13 cellular contexts compared by ENCODE assay signal in genomic region chr3:196180346-196180745, GRCh38. TPM values are rescaled to one million over a fixed set of nuclear protein-coding genes. Genes with fewer than 3 reads are reported as not detected.
DNase-seq lines count a peak whose midpoint lies in the region; ATAC-seq and TF ChIP-seq lines count a peak whose summit lies in the region.
"Had no signal": no experiment of that assay in that cellular context is flagged by ENCODE, and none has a peak within 500 bp of the region (broad histone marks: within the 10 kb centered on the region; RNA-seq: fewer than 3 reads in every experiment).

No MANE protein-coding gene starts in this region.

- H2AFZ ChIP-seq in neural cell (ENCODE audit: low read depth, low read length) (no peak overlapping the region), PC-3 (ENCODE audit: low read length) (no peak overlapping the region)

- peaks cover 19% of the 10 kb centered on the region for H3K4me1 ChIP-seq in PC-3 (ENCODE audit: insufficient read depth, low read length)
- H3K4me1 ChIP-seq: SJSA1 had no signal

- H3K9me3 ChIP-seq in CD4-positive, alpha-beta T cell (ENCODE audit: control insufficient read depth, low read length), result no peaks in the 10 kb centered on the region
- H3K9me3 ChIP-seq in neural cell (ENCODE audit: low read length) (no peaks in the 10 kb centered on the region), PC-3 (ENCODE audit: low read length) (no peaks in the 10 kb centered on the region)
- H3K9me3 ChIP-seq: SJSA1 had no signal

- H3K9ac ChIP-seq in neural cell (ENCODE audit: low read length) (no peak overlapping the region), PC-3 (ENCODE audit: low read length) (no peak overlapping the region)

- no peak for TF ChIP-seq EP300 in neural cell (conservative IDR thresholded peaks at IDR 0.05; ENCODE audit: poor library complexity, severe bottlenecking)

- H3K79me2 ChIP-seq in neural cell (replicated peaks; ENCODE audit: insufficient read depth, low read length) (no peaks in the 10 kb centered on the region), PC-3 (ENCODE audit: low read length) (no peaks in the 10 kb centered on the region)

- H4K20me1 ChIP-seq in neural cell (ENCODE audit: insufficient read depth) (no peaks in the 10 kb centered on the region), PC-3 (ENCODE audit: low read length) (no peaks in the 10 kb centered on the region)

- H3K27ac ChIP-seq in CD4-positive, alpha-beta T cell (ENCODE audit: low read depth, low read length), result peak overlapping the region; percentile 74
- H3K27ac ChIP-seq in HL-60 (replicated peaks), result peak overlapping the region; percentile 69
- peak overlapping the region; percentile 66 for H3K27ac ChIP-seq in angular gyrus (ENCODE audit: low read depth, low read length)
- peak overlapping the region; percentile 76 for H3K27ac ChIP-seq in neural cell (ENCODE audit: low read length)
- H3K27ac ChIP-seq in PC-3 (ENCODE audit: low read length), result no peak overlapping the region
- H3K27ac ChIP-seq: SJSA1 had no signal

- no peaks in the 10 kb centered on the region for H3K9me3 Mint-ChIP-seq in CD4-positive, alpha-beta T cell

- POLR2A ChIA-PET in CD4-positive, alpha-beta T cell (lab: Charles Lee), result interaction anchor here (1.3 to 3.3 kb wide), 9 partner anchors 12 to 137 kb away, joined by 3 to 28 read pairs (median 7); partner anchors contain the start of genes DYNLT2B and TFRC
- POLR2A ChIA-PET in PC-3 (lab: Charles Lee; ENCODE audit: unreplicated experiment), result no interaction called here

- no peaks in the 10 kb centered on the region for H3K36me3 Mint-ChIP-seq in CD4-positive, alpha-beta T cell (ENCODE audit: low read depth)

- H3K4me1 Mint-ChIP-seq in CD4-positive, alpha-beta T cell (ENCODE audit: low read depth), result peaks cover 40% of the 10 kb centered on the region

- peak overlapping the region; percentile 96 for H3K27ac Mint-ChIP-seq in CD4-positive, alpha-beta T cell

- no TSS peak for BruUV-seq in PC-3 (replicated peaks; lab: Mats Ljungman, UMichigan)

- H3K36me3 ChIP-seq in neural cell (ENCODE audit: insufficient read depth, low read length) (no peaks in the 10 kb centered on the region), PC-3 (ENCODE audit: low read depth, low read length) (no peaks in the 10 kb centered on the region)
- H3K36me3 ChIP-seq: SJSA1 had no signal

- H3K4me3 Mint-ChIP-seq in CD4-positive, alpha-beta T cell, result no peak overlapping the region

- intact Hi-C loops in CD4-positive, alpha-beta T cell (cut with DNase I, micrococcal nuclease), result loop anchor here in 1 of 2 experiments (10.0 kb wide), 1 partner anchor 186 kb away; no protein-coding TSS in a partner anchor
- intact Hi-C loops in PC-3 (cut with micrococcal nuclease), result no loop called here

- H3K4me3 ChIP-seq in HL-60 (replicated peaks; ENCODE audit: insufficient read depth, low read length) (no peak overlapping the region), neural cell (ENCODE audit: low read length) (no peak overlapping the region), PC-3 (ENCODE audit: low read length) (no peak overlapping the region)
- H3K4me3 ChIP-seq: SJSA1 had no signal

- no peaks in the 10 kb centered on the region for H3K27me3 Mint-ChIP-seq in CD4-positive, alpha-beta T cell

- no peaks in the 10 kb centered on the region for H3F3A ChIP-seq in neural cell (ENCODE audit: insufficient read depth, low read length, poor library complexity, severe bottlenecking)
- no peaks in the 10 kb centered on the region for H3F3A ChIP-seq in PC-3 (ENCODE audit: low read length, unreplicated experiment)

- DNase-seq in CD4-positive, alpha-beta T cell, result no peak
- DNase-seq in HL-60 (ENCODE audit: low read depth in 1 of 2, low spot score in 1 of 2) (no peak), NCI-H2171 treated with DMSO at 0.1 percent for 48 hours (lab: John Stamatoyannopoulos, UW) (no peak), PC-3 (no peak), hypothalamus (lab: John Stamatoyannopoulos, UW) (no peak)
- no peak for DNase-seq in stimulated activated CD4-positive, alpha-beta T cell treated with anti-CD3 and anti-CD28 coated beads, Interleukin-12 subunit alpha, Interleukin-12 subunit beta, amount 100 ng/mL, for 4 hours
- DNase-seq: NCI-H748 treated with DMSO at 0.1 percent for 48 hours had no signal

- no peaks in the 10 kb centered on the region for H3K27me3 ChIP-seq in CD4-positive, alpha-beta T cell (ENCODE audit: control insufficient read depth, insufficient read depth, low read length)
- H3K27me3 ChIP-seq in HL-60 (ENCODE audit: insufficient read depth, poor library complexity, severe bottlenecking) (no peaks in the 10 kb centered on the region), neural cell (ENCODE audit: insufficient read depth, low read depth, low read length) (no peaks in the 10 kb centered on the region), PC-3 (ENCODE audit: low read length) (no peaks in the 10 kb centered on the region)

- CTCF ChIA-PET in CD4-positive, alpha-beta T cell (lab: Charles Lee), result interaction anchor here (1.0 to 3.0 kb wide), 6 partner anchors 7 to 107 kb away, joined by 3 to 13 read pairs (median 6); no protein-coding TSS in a partner anchor
- CTCF ChIA-PET in PC-3 (lab: Charles Lee), result no interaction called here

- H3K9me2 ChIP-seq in neural cell (ENCODE audit: insufficient read depth, low read length), result no peaks in the 10 kb centered on the region
- H3K9me2 ChIP-seq in PC-3 (replicated peaks; ENCODE audit: low read length), result no peaks in the 10 kb centered on the region

- TF ChIP-seq RAD21 in neural cell (conservative IDR thresholded peaks at IDR 0.05), result no peak

- ATAC-seq in CD4-positive, alpha-beta T cell (ENCODE audit: poor library complexity), result no peak
- no peak for ATAC-seq in PC-3

- no peak overlapping the region for H3K4me2 ChIP-seq in neural cell (ENCODE audit: low read length)
- H3K4me2 ChIP-seq in PC-3 (ENCODE audit: low read length), result no peak overlapping the region

- TF ChIP-seq CTCF in CD4-positive, alpha-beta T cell (IDR thresholded peaks at IDR 0.05), result no peak
- TF ChIP-seq CTCF in HL-60 (IDR thresholded peaks at IDR 0.05; ENCODE audit: insufficient read depth, low read length) (no peak), neural cell (IDR thresholded peaks at IDR 0.05; ENCODE audit: poor library complexity, severe bottlenecking) (no peak), PC-3 (conservative IDR thresholded peaks at IDR 0.05; ENCODE audit: low read depth, low read length) (no peak)

TF ChIP-seq in neural cell, 6 proteins besides CTCF, POLR2A, EP300 and RAD21:
- TF ChIP-seq POLR2AphosphoS5 (IDR thresholded peaks at IDR 0.05), result no peak
- no peak for TF ChIP-seq TAF1 (IDR thresholded peaks at IDR 0.05; ENCODE audit: low read depth)
- no peak for TF ChIP-seq SMC3 (conservative IDR thresholded peaks at IDR 0.05; ENCODE audit: poor library complexity)
- TF ChIP-seq EZH2 (IDR thresholded peaks at IDR 0.05; ENCODE audit: borderline replicate concordance, insufficient read depth, low read length, poor library complexity, severe bottlenecking), result no peak
- no peak for TF ChIP-seq MXI1 (conservative IDR thresholded peaks at IDR 0.05; ENCODE audit: poor library complexity, severe bottlenecking)
- no peak for TF ChIP-seq REST (IDR thresholded peaks at IDR 0.05; ENCODE audit: borderline replicate concordance)

RNA-seq across cellular contexts. Expression of gene ZDHHC19, which starts 30.9 kb away (rescaled TPM):
- not detected for total RNA-seq in CD4-positive, alpha-beta T cell
- polyA plus RNA-seq in neural cell, result 3.8 TPM in 1 of 2 replicates, not detected in the other
- polyA minus RNA-seq in neural cell, result not detected in 2 replicates
- total RNA-seq in PC-3 (2014; rRNA removed), result not detected in 2 replicates
- total RNA-seq: glomerular endothelial cell, HT-29, osteocyte, SJSA1 had no signal

RNA-seq across cellular contexts. Expression of gene SLC51A, which starts 36.0 kb away (rescaled TPM):
- not detected for total RNA-seq in CD4-positive, alpha-beta T cell
- polyA plus RNA-seq in neural cell, result 1.3 TPM in 1 of 2 replicates, not detected in the other
- not detected in 2 replicates for polyA minus RNA-seq in neural cell
- total RNA-seq in PC-3 (2014; rRNA removed), result 9.7 and 10.0 TPM in 2 replicates
- total RNA-seq: glomerular endothelial cell, HT-29, osteocyte, SJSA1 had no signal

Comparison
In these comparisons a context has a peak if more than half of its experiments do, and no peak if none do; other contexts are left out.
1. RNA of gene SLC51A, which starts 36.0 kb away (total RNA-seq): 9.7 to 10.0 TPM in PC-3; not detected in CD4-positive, alpha-beta T cell; every median in the first group is over 10 times any median in the second.